ENCODE assay signal across 28 cellular contexts in the genomic region with DNA sequence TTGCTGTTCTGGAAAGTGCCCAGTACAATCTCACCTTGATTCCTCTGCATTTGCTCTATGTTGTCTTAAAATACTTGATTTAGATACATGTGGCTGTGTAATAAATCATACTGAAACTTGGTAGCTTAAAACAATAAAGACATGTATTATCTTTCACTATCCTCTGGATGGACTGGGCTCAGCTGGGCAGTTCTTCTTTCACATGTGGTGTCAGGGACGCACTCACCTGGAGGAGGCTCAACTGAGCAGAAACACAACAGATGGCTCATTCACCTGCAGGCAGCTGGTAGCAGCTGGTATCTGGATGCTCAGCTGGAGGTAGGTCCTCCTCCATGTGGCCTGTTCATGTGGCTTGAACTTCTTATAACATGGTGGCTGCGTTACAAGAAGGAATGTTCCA.
"Had no signal": no experiment of that assay in that cellular context is flagged by ENCODE, and none has a peak within 500 bp of the region (broad histone marks: within the 10 kb centered on the region; RNA-seq: fewer than 3 reads in every experiment).

No MANE protein-coding gene starts in this region.

- H3K4me1 Mint-ChIP-seq: naive thymus-derived CD4-positive, alpha-beta T cell; natural killer cell; nephron; stimulated activated effector memory CD8-positive, alpha-beta T cell treated with anti-CD3 and anti-CD28 coated beads, Interleukin-12 subunit alpha, Interleukin-12 subunit beta, amount 100 ng/mL, for 72 hours; stimulated activated naive B cell treated with anti-CD40 and anti-IgM and Interleukin-4, amounts not matched to agents 10 μg/mL and 1 μg/mL and 100 μg/mL, for 72 hours had no signal

- H3K27ac ChIP-seq: neural progenitor cell, ovary, parathyroid adenoma, psoas muscle, right lobe of liver, sigmoid colon, stomach, tibial artery, transverse colon, upper lobe of right lung, uterus had no signal

- H3K4me3 Mint-ChIP-seq: naive thymus-derived CD4-positive, alpha-beta T cell; natural killer cell; nephron; neural progenitor cell; stimulated activated effector memory CD8-positive, alpha-beta T cell treated with anti-CD3 and anti-CD28 coated beads, Interleukin-12 subunit alpha, Interleukin-12 subunit beta, amount 100 ng/mL, for 72 hours; stimulated activated naive B cell treated with anti-CD40 and anti-IgM and Interleukin-4, amounts not matched to agents 10 μg/mL and 1 μg/mL and 100 μg/mL, for 72 hours; stimulated activated naive CD8-positive, alpha-beta T cell treated with anti-CD3 and anti-CD28 coated beads, Interleukin-15, Interleukin-2, amounts not matched to agents 100 ng/mL and 50 ng/mL, for 24 hours; type B pancreatic cell had no signal

- H3K36me3 Mint-ChIP-seq: naive thymus-derived CD4-positive, alpha-beta T cell; natural killer cell; neural progenitor cell; stimulated activated effector memory CD8-positive, alpha-beta T cell treated with anti-CD3 and anti-CD28 coated beads, Interleukin-12 subunit alpha, Interleukin-12 subunit beta, amount 100 ng/mL, for 72 hours; stimulated activated naive B cell treated with anti-CD40 and anti-IgM and Interleukin-4, amounts not matched to agents 10 μg/mL and 1 μg/mL and 100 μg/mL, for 72 hours; type B pancreatic cell had no signal

- DNase-seq: naive thymus-derived CD4-positive, alpha-beta T cell; natural killer cell; occipital lobe; ovary; posterior cingulate gyrus; psoas muscle; right cardiac atrium; right lobe of liver; sigmoid colon; small intestine; stimulated activated CD4-positive, alpha-beta T cell treated with anti-CD3 and anti-CD28 coated beads, Interleukin-15, amount 100 ng/mL, for 24 hours; stimulated activated CD4-positive, alpha-beta T cell treated with anti-CD3 and anti-CD28 coated beads, Interleukin-2, amount 100 ng/mL, for 24 hours; stimulated activated CD4-positive, alpha-beta T cell treated with anti-CD3 and anti-CD28 coated beads, Interleukin-2, amount 100 ng/mL, for 48 hours; stimulated activated CD4-positive, alpha-beta T cell treated with anti-CD3 and anti-CD28 coated beads, Interleukin-4, amount 100 ng/mL, for 24 hours; stimulated activated naive B cell treated with anti-CD40 and anti-IgM and Interleukin-4, amounts not matched to agents 10 μg/mL and 1 μg/mL and 100 μg/mL, for 72 hours; stimulated activated naive CD4-positive, alpha-beta T cell treated with Interleukin-2 at 50 U/mL for 16 hours; stomach; tibial artery; transverse colon; upper lobe of right lung; uterus had no signal

- H3K9ac ChIP-seq: neural progenitor cell, parathyroid adenoma had no signal

- H3K36me3 ChIP-seq: neural progenitor cell, ovary, right lobe of liver, sigmoid colon, stomach, tibial artery, transverse colon, upper lobe of right lung, uterus had no signal

- H3K79me2 ChIP-seq: parathyroid adenoma had no signal

- H3K27ac Mint-ChIP-seq: naive thymus-derived CD4-positive, alpha-beta T cell; natural killer cell; nephron; neural progenitor cell; progenitor cell of endocrine pancreas; stimulated activated effector memory CD8-positive, alpha-beta T cell treated with anti-CD3 and anti-CD28 coated beads, Interleukin-12 subunit alpha, Interleukin-12 subunit beta, amount 100 ng/mL, for 72 hours; stimulated activated naive B cell treated with anti-CD40 and anti-IgM and Interleukin-4, amounts not matched to agents 10 μg/mL and 1 μg/mL and 100 μg/mL, for 72 hours; stimulated activated naive CD8-positive, alpha-beta T cell treated with anti-CD3 and anti-CD28 coated beads, Interleukin-15, Interleukin-2, amounts not matched to agents 100 ng/mL and 50 ng/mL, for 24 hours; type B pancreatic cell had no signal

- H3K27me3 ChIP-seq: neural progenitor cell, ovary, right lobe of liver, sigmoid colon, stomach, tibial artery, transverse colon, upper lobe of right lung, uterus had no signal

- ATAC-seq: naive thymus-derived CD4-positive, alpha-beta T cell; natural killer cell; psoas muscle; right cardiac atrium; stimulated activated effector memory CD8-positive, alpha-beta T cell treated with anti-CD3 and anti-CD28 coated beads, Interleukin-12 subunit alpha, Interleukin-12 subunit beta, amount 100 ng/mL, for 72 hours; stimulated activated naive B cell treated with anti-CD40 and anti-IgM and Interleukin-4, amounts not matched to agents 10 μg/mL and 1 μg/mL and 100 μg/mL, for 72 hours; upper lobe of right lung had no signal

- H3K4me1 ChIP-seq: neural progenitor cell, parathyroid adenoma, psoas muscle, right lobe of liver, sigmoid colon, stomach, tibial artery, transverse colon, upper lobe of right lung, uterus had no signal

- H3K4me3 ChIP-seq: neural progenitor cell, ovary, psoas muscle, right lobe of liver, sigmoid colon, stomach, tibial artery, transverse colon, upper lobe of right lung, uterus had no signal

- H3K9me3 ChIP-seq: ovary, psoas muscle, right lobe of liver, tibial artery, transverse colon, upper lobe of right lung, uterus had no signal

- H3K4me2 ChIP-seq: neural progenitor cell had no signal

- H3K27me3 Mint-ChIP-seq: naive thymus-derived CD4-positive, alpha-beta T cell; progenitor cell of endocrine pancreas; stimulated activated naive B cell treated with anti-CD40 and anti-IgM and Interleukin-4, amounts not matched to agents 10 μg/mL and 1 μg/mL and 100 μg/mL, for 72 hours; stimulated activated naive CD8-positive, alpha-beta T cell treated with anti-CD3 and anti-CD28 coated beads, Interleukin-15, Interleukin-2, amounts not matched to agents 100 ng/mL and 50 ng/mL, for 24 hours; type B pancreatic cell had no signal

- H2AFZ ChIP-seq: neural progenitor cell, parathyroid adenoma had no signal
